Comparison of ENCODE assay signal across 12 cellular contexts in genomic region chr3:106067711-106068110, GRCh38.
DNase-seq lines count a peak whose midpoint lies in the region; ATAC-seq and TF ChIP-seq lines count a peak whose summit lies in the region.
"Had no signal": no experiment of that assay in that cellular context is flagged by ENCODE, and none has a peak within 500 bp of the region (broad histone marks: within the 10 kb centered on the region; RNA-seq: fewer than 3 reads in every experiment).

No MANE protein-coding gene starts in this region.

- peaks cover 35% of the 10 kb centered on the region for H3K4me1 Mint-ChIP-seq in chondrocyte (ENCODE audit: low read depth)
- H3K4me1 Mint-ChIP-seq: nephron progenitor cell had no signal

- TF ChIP-seq CTCF in chondrocyte (IDR thresholded peaks at IDR 0.05): no peak

- H3K4me3 Mint-ChIP-seq in chondrocyte (ENCODE audit: unreplicated experiment): no peak overlapping the region
- H3K4me3 Mint-ChIP-seq: nephron progenitor cell had no signal

- no peak for DNase-seq in chondrocyte (ENCODE audit: low spot score)
- no peak for DNase-seq in glomerular visceral epithelial cell (ENCODE audit: extremely low spot score)
- DNase-seq in Kasumi-1 (lab: John Stamatoyannopoulos, UW): no peak
- no peak for DNase-seq in SHP77 treated with DMSO at 0.1 percent for 48 hours (lab: John Stamatoyannopoulos, UW)
- DNase-seq: NCI-H1092, nephron progenitor cell, small intestine, SW 1271 had no signal

- H3K9me3 Mint-ChIP-seq in chondrocyte (ENCODE audit: low read depth): peaks cover 21% of the 10 kb centered on the region

- no peaks in the 10 kb centered on the region for H3K27me3 Mint-ChIP-seq in chondrocyte (ENCODE audit: low read depth)

- H3K27ac Mint-ChIP-seq in chondrocyte (ENCODE audit: unreplicated experiment): peak overlapping the region; percentile 68
- H3K27ac Mint-ChIP-seq: nephron progenitor cell had no signal

- H3K36me3 Mint-ChIP-seq in chondrocyte (ENCODE audit: low read depth): peaks cover 4% of the 10 kb centered on the region

- ATAC-seq in GM18520 (IDR thresholded peaks at IDR 0.05; ENCODE audit: unreplicated experiment) (peak; percentile 79), GM21515 (IDR thresholded peaks at IDR 0.05; ENCODE audit: unreplicated experiment) (peak; percentile 73), HG03066 (IDR thresholded peaks at IDR 0.05; ENCODE audit: low read depth, unreplicated experiment) (peak; percentile 76), GM18519 (IDR thresholded peaks at IDR 0.05; ENCODE audit: low FRiP score, unreplicated experiment) (no peak)
